31 cellular contexts compared by ENCODE assay signal in the genomic region with DNA sequence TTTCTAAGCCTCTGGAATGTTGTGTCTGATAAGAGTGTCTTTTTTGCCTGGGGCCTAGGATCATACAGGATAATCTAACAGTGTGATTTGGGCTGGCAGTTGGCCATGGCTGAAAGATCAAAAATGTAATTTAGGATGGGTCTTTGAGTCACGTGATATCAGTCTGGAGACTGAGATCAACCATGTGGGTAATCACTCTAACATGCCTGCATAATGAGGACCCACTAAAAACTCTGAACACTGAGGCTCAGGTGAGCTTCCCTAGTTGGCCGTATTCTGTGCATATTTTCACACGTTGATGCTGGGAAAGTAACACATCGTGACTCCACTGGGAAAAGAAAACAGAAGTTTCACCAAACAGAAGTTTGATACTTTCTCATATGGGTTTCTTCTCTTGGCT.
"Had no signal": no experiment of that assay in that cellular context is flagged by ENCODE, and none has a peak within 500 bp of the region (broad histone marks: within the 10 kb centered on the region; RNA-seq: fewer than 3 reads in every experiment).

No MANE protein-coding gene starts in this region.

- H3K79me2 ChIP-seq: parathyroid adenoma had no signal

- H3K4me1 Mint-ChIP-seq: natural killer cell, nephron had no signal

- H3K27me3 Mint-ChIP-seq: progenitor cell of endocrine pancreas had no signal

- H3K9me3 ChIP-seq: ovary, psoas muscle, suprapubic skin, testis, tibial artery, transverse colon, upper lobe of right lung, uterus had no signal

- ATAC-seq: natural killer cell; psoas muscle; right cardiac atrium; sciatic nerve; stimulated activated memory B cell treated with anti-CD40 and anti-IgM and Interleukin-4, amounts not matched to agents 10 μg/mL and 1 μg/mL and 100 μg/mL, for 72 hours; stimulated activated naive CD8-positive, alpha-beta T cell treated with anti-CD3 and anti-CD28 coated beads, Interleukin-15, amount 100 ng/mL, for 72 hours; stimulated activated naive CD8-positive, alpha-beta T cell treated with anti-CD3 and anti-CD28 coated beads, Interleukin-15, Interleukin-2, amounts not matched to agents 100 U/mL and 50 U/mL, for 24 hours; upper lobe of right lung had no signal

- H3K4me3 ChIP-seq: neural progenitor cell, ovary, psoas muscle, skin epidermis, smooth muscle cell, spleen, suprapubic skin, testis, tibial artery, transverse colon, upper lobe of right lung, uterus had no signal

- H3K27ac ChIP-seq: neural progenitor cell, ovary, parathyroid adenoma, psoas muscle, skin epidermis, spleen, suprapubic skin, testis, tibial artery, transverse colon, upper lobe of right lung, uterus had no signal

- DNase-seq: natural killer cell; occipital lobe; ovary; posterior cingulate gyrus; psoas muscle; right cardiac atrium; spleen; stimulated activated CD4-positive, alpha-beta T cell treated with anti-CD3 and anti-CD28 coated beads, Interleukin-12 subunit alpha, Interleukin-12 subunit beta, amount 100 ng/mL, for 4 hours; stimulated activated CD4-positive, alpha-beta T cell treated with anti-CD3 and anti-CD28 coated beads, Interleukin-1b, Interleukin-23, amount 100 ng/mL, for 48 hours; stimulated activated CD4-positive, alpha-beta T cell treated with anti-CD3 and anti-CD28 coated beads, Interleukin-4, amount 100 ng/mL, for 1 hour; stimulated activated CD4-positive, alpha-beta T cell treated with anti-CD3 and anti-CD28 coated beads, Interleukin-4, amount 100 ng/mL, for 4 hours; stimulated activated CD8-positive, alpha-beta memory T cell treated with anti-CD3 and anti-CD28 coated beads, Interleukin-4, amount 100 ng/mL, for 48 hours; stimulated activated naive CD4-positive, alpha-beta T cell; stimulated activated naive CD8-positive, alpha-beta T cell treated with anti-CD3 and anti-CD28 coated beads, Interleukin-15, amount 100 ng/mL, for 72 hours; stimulated activated naive CD8-positive, alpha-beta T cell treated with anti-CD3 and anti-CD28 coated beads, Interleukin-15, Interleukin-2, amounts not matched to agents 100 U/mL and 50 U/mL, for 24 hours; substantia nigra; testis; tibial artery; transverse colon; upper lobe of right lung; uterus had no signal

- H3K9ac ChIP-seq: neural progenitor cell, parathyroid adenoma had no signal

- H3K27ac Mint-ChIP-seq: natural killer cell; nephron; neural progenitor cell; progenitor cell of endocrine pancreas; stimulated activated memory B cell treated with anti-CD40 and anti-IgM and Interleukin-4, amounts not matched to agents 10 μg/mL and 1 μg/mL and 100 μg/mL, for 72 hours; stimulated activated naive CD8-positive, alpha-beta T cell treated with anti-CD3 and anti-CD28 coated beads, Interleukin-15, amount 100 ng/mL, for 72 hours; type B pancreatic cell had no signal

- H3K4me1 ChIP-seq: neural progenitor cell, parathyroid adenoma, psoas muscle, spleen, suprapubic skin, testis, tibial artery, transverse colon, upper lobe of right lung, uterus had no signal

- H3K36me3 ChIP-seq: neural progenitor cell, ovary, spleen, suprapubic skin, tibial artery, transverse colon, upper lobe of right lung, uterus had no signal

- H3K4me3 Mint-ChIP-seq: natural killer cell; nephron; neural progenitor cell; stimulated activated memory B cell treated with anti-CD40 and anti-IgM and Interleukin-4, amounts not matched to agents 10 μg/mL and 1 μg/mL and 100 μg/mL, for 72 hours; stimulated activated naive CD8-positive, alpha-beta T cell treated with anti-CD3 and anti-CD28 coated beads, Interleukin-15, amount 100 ng/mL, for 72 hours; type B pancreatic cell had no signal

- H3K4me2 ChIP-seq: neural progenitor cell, smooth muscle cell had no signal

- H3K9me3 Mint-ChIP-seq: natural killer cell; nephron; stimulated activated memory B cell treated with anti-CD40 and anti-IgM and Interleukin-4, amounts not matched to agents 10 μg/mL and 1 μg/mL and 100 μg/mL, for 72 hours; stimulated activated naive CD8-positive, alpha-beta T cell treated with anti-CD3 and anti-CD28 coated beads, Interleukin-15, amount 100 ng/mL, for 72 hours; type B pancreatic cell had no signal

- H3K36me3 Mint-ChIP-seq: natural killer cell; neural progenitor cell; stimulated activated memory B cell treated with anti-CD40 and anti-IgM and Interleukin-4, amounts not matched to agents 10 μg/mL and 1 μg/mL and 100 μg/mL, for 72 hours; type B pancreatic cell had no signal

- H2AFZ ChIP-seq: neural progenitor cell, parathyroid adenoma had no signal

- H3K27me3 ChIP-seq: neural progenitor cell, ovary, spleen, suprapubic skin, testis, transverse colon, upper lobe of right lung, uterus had no signal
